10 cellular contexts compared by ENCODE assay signal in the genomic region with DNA sequence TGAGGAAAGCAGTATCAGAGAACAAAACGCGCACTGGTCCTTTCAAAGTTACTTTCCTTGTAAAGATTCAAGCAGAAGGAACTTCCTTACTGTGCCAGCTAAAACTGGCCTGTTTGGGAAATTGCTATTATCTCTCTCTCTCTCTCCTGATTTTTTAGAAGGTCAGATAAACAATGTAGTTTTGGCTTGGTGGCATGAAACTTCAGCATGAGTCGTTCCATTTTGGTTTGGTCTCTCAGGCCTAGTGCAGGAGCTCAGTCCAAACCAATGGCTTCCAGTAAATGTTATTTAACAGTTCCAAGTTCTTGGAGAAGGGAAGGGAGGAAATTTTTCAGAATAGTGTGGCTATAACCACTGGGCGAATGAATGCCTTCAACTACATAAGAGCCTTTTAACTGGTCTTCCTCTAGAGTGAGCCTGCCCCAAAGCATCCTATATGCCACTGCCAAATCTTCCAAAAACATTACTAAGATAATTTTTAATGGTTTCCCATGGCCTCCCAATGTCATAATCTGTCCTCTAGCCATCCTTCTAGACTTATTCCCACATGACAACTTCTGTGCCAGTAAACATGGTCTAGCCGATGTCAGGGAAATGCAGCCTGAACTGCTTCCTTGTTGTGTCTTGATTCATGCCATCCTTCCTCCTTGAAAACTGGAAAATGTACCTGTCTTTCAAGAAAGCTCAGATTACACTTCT. TPM values are rescaled to one million over a fixed set of nuclear protein-coding genes. Genes with fewer than 3 reads are reported as not detected.
DNase-seq lines count a peak whose midpoint lies in the region; ATAC-seq lines count a peak whose summit lies in the region.
"Had no signal": no experiment of that assay in that cellular context is flagged by ENCODE, and none has a peak within 500 bp of the region (broad histone marks: within the 10 kb centered on the region; RNA-seq: fewer than 3 reads in every experiment).

No MANE protein-coding gene starts in this region.

- H3K9ac ChIP-seq in skeletal muscle tissue (ENCODE audit: low read depth in 1 of 3, low read length in 3 of 3): no peak overlapping the region

- intact Hi-C loops in Right ventricle myocardium superior (cut with DNase I): no loop called here

- peaks cover 14% of the 10 kb centered on the region for H3K9me3 Mint-ChIP-seq in activated T-helper 17 cell treated with anti-CD3 and anti-CD28 coated beads, Interleukin-2, amount 50 U/mL, for 72 hours

- H3K9me3 ChIP-seq in skeletal muscle tissue (ENCODE audit: control insufficient read depth in 3 of 3, low read length in 3 of 3): no peaks in the 10 kb centered on the region

- H3K27me3 Mint-ChIP-seq in activated T-helper 17 cell treated with anti-CD3 and anti-CD28 coated beads, Interleukin-2, amount 50 U/mL, for 72 hours: no peaks in the 10 kb centered on the region

- peaks cover 5% of the 10 kb centered on the region for H3K36me3 Mint-ChIP-seq in activated T-helper 17 cell treated with anti-CD3 and anti-CD28 coated beads, Interleukin-2, amount 50 U/mL, for 72 hours (ENCODE audit: low read depth)

- H3K4me3 ChIP-seq in skeletal muscle tissue (ENCODE audit: low read length in 3 of 3): no peak overlapping the region
- H3K4me3 ChIP-seq: SK-N-MC had no signal

- H3K27me3 ChIP-seq in skeletal muscle tissue (ENCODE audit: control insufficient read depth in 3 of 3, insufficient read depth in 3 of 3, low read length in 3 of 3): no peaks in the 10 kb centered on the region

- peak overlapping the region; percentile 66 for H3K27ac ChIP-seq in skeletal muscle tissue (ENCODE audit: low read depth, low read length)
- H3K27ac ChIP-seq: SK-N-MC had no signal

- H3K4me3 Mint-ChIP-seq in activated T-helper 17 cell treated with anti-CD3 and anti-CD28 coated beads, Interleukin-2, amount 50 U/mL, for 72 hours: no peak overlapping the region

- no peaks in the 10 kb centered on the region for H3K36me3 ChIP-seq in skeletal muscle tissue (ENCODE audit: control insufficient read depth in 3 of 3, insufficient read depth in 3 of 3, low read length in 3 of 3)

- H3K27ac Mint-ChIP-seq in activated T-helper 17 cell treated with anti-CD3 and anti-CD28 coated beads, Interleukin-2, amount 50 U/mL, for 72 hours: peak overlapping the region; percentile 17

- peak; percentile 37 for ATAC-seq in activated T-helper 17 cell treated with anti-CD3 and anti-CD28 coated beads, Interleukin-2, amount 50 U/mL, for 72 hours (replicated peaks)
- peak; percentile 89 for ATAC-seq in Right ventricle myocardium superior (ENCODE audit: poor library complexity)
- ATAC-seq in HG03442 (IDR thresholded peaks at IDR 0.05; ENCODE audit: unreplicated experiment): no peak
- no peak for ATAC-seq in HG03520 (IDR thresholded peaks at IDR 0.05; ENCODE audit: unreplicated experiment)

- peaks cover 31% of the 10 kb centered on the region for H3K4me1 Mint-ChIP-seq in activated T-helper 17 cell treated with anti-CD3 and anti-CD28 coated beads, Interleukin-2, amount 50 U/mL, for 72 hours

- DNase-seq in EH (ENCODE audit: low read depth) (peak; percentile 93), Right ventricle myocardium superior (no peak), DMS53 treated with DMSO at 0.1 percent for 48 hours (lab: John Stamatoyannopoulos, UW; ENCODE audit: unreplicated experiment) (no peak), NCI-H1930 (lab: John Stamatoyannopoulos, UW) (no peak)
- DNase-seq: DMS53 had no signal

- H3K4me1 ChIP-seq in skeletal muscle tissue (ENCODE audit: control insufficient read depth in 3 of 3, insufficient read depth in 3 of 3, low read length in 3 of 3): peaks cover 0 to 10% (median 0%) of the 10 kb centered on the region in 3 donors

RNA-seq across cellular contexts. Expression of a gene that starts 9.1 kb away (rescaled TPM):
- total RNA-seq in activated T-helper 17 cell treated with anti-CD3 and anti-CD28 coated beads, Interleukin-2, amount 50 U/mL, for 72 hours: 10 to 100 TPM; 20.5 to 71.9 TPM
- total RNA-seq in Right ventricle myocardium superior (34.4 TPM), skeletal muscle tissue (19.3 TPM)

Comparison
In these comparisons a context has a peak if more than half of its experiments do, and no peak if none do; other contexts are left out.
1. ATAC-seq: peak in activated T-helper 17 cell treated with anti-CD3 and anti-CD28 coated beads, Interleukin-2, amount 50 U/mL, for 72 hours (single experiment) and Right ventricle myocardium superior (single experiment); none in HG03442 (single experiment) and HG03520 (single experiment).